ENCODE assay signal across 20 cellular contexts in genomic region chr6:30317913-30318589, GRCh38. TPM values are rescaled to one million over a fixed set of nuclear protein-coding genes. Genes with fewer than 3 reads are reported as not detected.
DNase-seq lines count a peak whose midpoint lies in the region; ATAC-seq, FAIRE-seq and TF ChIP-seq lines count a peak whose summit lies in the region.
"Had no signal": no experiment of that assay in that cellular context is flagged by ENCODE, and none has a peak within 500 bp of the region (broad histone marks: within the 10 kb centered on the region; RNA-seq: fewer than 3 reads in every experiment).

No MANE protein-coding gene starts in this region.

- TF ChIP-seq EP300 in HepG2 (IDR thresholded peaks at IDR 0.05; ENCODE audit: low read depth in 2 of 2, low read length in 2 of 2) (no peak), HepG2 (CRISPR knock-in tag; IDR thresholded peaks at IDR 0.05; ENCODE audit: borderline replicate concordance) (no peak)

- TF ChIP-seq POLR2A in HepG2 (IDR thresholded peaks at IDR 0.05; ENCODE audit: insufficient read depth in 1 of 2, low read depth in 2 of 2, low read length in 2 of 2), result no peak
- no peak for TF ChIP-seq POLR2A in right lobe of liver (IDR thresholded peaks at IDR 0.05)
- no peak for TF ChIP-seq POLR2A in endothelial cell of umbilical vein (IDR thresholded peaks at IDR 0.05; ENCODE audit: low read depth, low read length)

- peaks cover 16 to 69% of the 10 kb centered on the region in 2 experiments for H3K36me3 ChIP-seq in HepG2 (replicated peaks in 1 of 2; ENCODE audit: control insufficient read depth in 1 of 2, insufficient read depth in 2 of 2, low read length in 2 of 2)
- H3K36me3 ChIP-seq in right lobe of liver, result peaks cover 0 to 13% (median 0%) of the 10 kb centered on the region in 4 donors
- peaks cover 0 to 4% of the 10 kb centered on the region in 2 experiments for H3K36me3 ChIP-seq in endothelial cell of umbilical vein (ENCODE audit: control insufficient read depth in 2 of 2, extremely low read depth in 1 of 2, insufficient read depth in 2 of 2, low read length in 2 of 2)
- peaks cover 7% of the 10 kb centered on the region for H3K36me3 ChIP-seq in thymus (ENCODE audit: control insufficient read depth, insufficient read depth)
- H3K36me3 ChIP-seq: ovary had no signal

- FAIRE-seq in HepG2 (lab: Jason Lieb, UNC), result no peak
- FAIRE-seq in endothelial cell of umbilical vein (lab: Jason Lieb, UNC), result peak; percentile 47
- FAIRE-seq: colon had no signal

- H2AFZ ChIP-seq in HepG2 (ENCODE audit: low read length), result no peak overlapping the region
- no peak overlapping the region for H2AFZ ChIP-seq in endothelial cell of umbilical vein (ENCODE audit: low read depth, low read length)

- BruUV-seq in HepG2 (replicated peaks; lab: Mats Ljungman, UMichigan) (no TSS peak), endothelial cell of umbilical vein (replicated peaks; lab: Mats Ljungman, UMichigan) (no TSS peak)

- H4K20me1 ChIP-seq in HepG2 (ENCODE audit: insufficient read depth, low read length), result peaks cover 57% of the 10 kb centered on the region
- peaks cover 17% of the 10 kb centered on the region for H4K20me1 ChIP-seq in endothelial cell of umbilical vein (replicated peaks; ENCODE audit: control insufficient read depth, extremely low read depth, insufficient read depth, low read length)

- ATAC-seq in HepG2 (no peak), right lobe of liver (no peak), GM18867 (IDR thresholded peaks at IDR 0.05; ENCODE audit: unreplicated experiment) (no peak)
- ATAC-seq: body of pancreas; heart left ventricle; left ventricle myocardium superior; sciatic nerve; stimulated activated memory B cell treated with anti-CD40 and anti-IgM and Interleukin-4, amounts not matched to agents 10 μg/mL and 1 μg/mL and 100 μg/mL, for 72 hours had no signal

- CTCF ChIA-PET in HepG2 (lab: Yijun Ruan, JAX; ENCODE audit: low intra/inter-chr PET ratio, low total read pairs), result no interaction called here
- CTCF ChIA-PET in activated CD4-positive, alpha-beta memory T cell treated with anti-CD3 and anti-CD28 coated beads for 36 hours (lab: Charles Lee), result no interaction called here
- CTCF ChIA-PET in endothelial cell of umbilical vein (lab: Charles Lee), result no interaction called here

- H3K36me3 Mint-ChIP-seq in activated CD4-positive, alpha-beta memory T cell treated with anti-CD3 and anti-CD28 coated beads for 36 hours, result peaks cover 45% of the 10 kb centered on the region

- H3K79me2 ChIP-seq in HepG2 (ENCODE audit: insufficient read depth, low read length) (peaks cover 97% of the 10 kb centered on the region), endothelial cell of umbilical vein (ENCODE audit: control insufficient read depth, insufficient read depth, low read length) (peaks cover 89% of the 10 kb centered on the region)

- no peak overlapping the region for H3K4me2 ChIP-seq in HepG2 (ENCODE audit: low read depth, low read length)
- H3K4me2 ChIP-seq in endothelial cell of umbilical vein (ENCODE audit: insufficient read depth, low read length), result no peak overlapping the region

- 97% methylated on average over 6 of the region's 6 CpGs for WGBS in HepG2 (ENCODE audit: low lambda C conversion rate)
- WGBS in right lobe of liver (ENCODE audit: insufficient coverage, low coverage, low lambda C conversion rate, missing lambda C conversion rate), result 62% methylated on average over 5 of the region's 6 CpGs
- WGBS in thymus, result 64% methylated on average over 6 of the region's 6 CpGs

- TF ChIP-seq RAD21 in HepG2 (CRISPR knock-in tag; IDR thresholded peaks at IDR 0.05), result no peak

- H3K4me3 ChIP-seq in HepG2 (replicated peaks in 1 of 3; ENCODE audit: insufficient read depth in 1 of 3, low read depth in 2 of 3, low read length in 3 of 3), result no peak overlapping the region
- H3K4me3 ChIP-seq in right lobe of liver, result no peak overlapping the region
- H3K4me3 ChIP-seq in endothelial cell of umbilical vein (replicated peaks in 1 of 3; ENCODE audit: insufficient read depth in 1 of 3, low read depth in 1 of 3, low read length in 3 of 3), result no peak overlapping the region
- no peak overlapping the region for H3K4me3 ChIP-seq in thymus (ENCODE audit: low read length)
- H3K4me3 ChIP-seq: body of pancreas, heart left ventricle, ovary, tibial nerve had no signal

- no peaks in the 10 kb centered on the region for H3K9me3 ChIP-seq in HepG2 (ENCODE audit: low read length)
- H3K9me3 ChIP-seq in right lobe of liver, result no peaks in the 10 kb centered on the region
- H3K9me3 ChIP-seq in endothelial cell of umbilical vein (replicated peaks; ENCODE audit: control insufficient read depth, insufficient read depth, low read length), result no peaks in the 10 kb centered on the region
- no peaks in the 10 kb centered on the region for H3K9me3 ChIP-seq in thymus (ENCODE audit: control insufficient read depth)
- H3K9me3 ChIP-seq: body of pancreas, heart left ventricle, ovary, tibial nerve had no signal

- peak overlapping the region; percentile 53 for H3K27ac Mint-ChIP-seq in activated CD4-positive, alpha-beta memory T cell treated with anti-CD3 and anti-CD28 coated beads for 36 hours
- H3K27ac Mint-ChIP-seq: stimulated activated memory B cell treated with anti-CD40 and anti-IgM and Interleukin-4, amounts not matched to agents 10 μg/mL and 1 μg/mL and 100 μg/mL, for 72 hours had no signal

- peaks cover 61% of the 10 kb centered on the region for H3K4me1 Mint-ChIP-seq in activated CD4-positive, alpha-beta memory T cell treated with anti-CD3 and anti-CD28 coated beads for 36 hours (ENCODE audit: low read depth)

- in situ Hi-C loops in HepG2 (cut with HindIII; ENCODE audit: extremely low pct_ligation_motif_present, low pct_unique_long_range_greater_than_20kb), result no loop called here

- intact Hi-C loops in HepG2 (cut with micrococcal nuclease; ENCODE audit: unreplicated experiment), result no loop called here
- intact Hi-C loops in right lobe of liver (cut with DNase I), result no loop called here
- intact Hi-C loops in activated CD4-positive, alpha-beta memory T cell treated with anti-CD3 and anti-CD28 coated beads for 36 hours (cut with micrococcal nuclease), result no loop called here
- intact Hi-C loops in endothelial cell of umbilical vein (cut with micrococcal nuclease), result no loop called here

- no peak for TF ChIP-seq CTCF in HepG2 (CRISPR knock-in tag; IDR thresholded peaks at IDR 0.05)
- no peak for TF ChIP-seq CTCF in right lobe of liver (IDR thresholded peaks at IDR 0.05)
- TF ChIP-seq CTCF in endothelial cell of umbilical vein (IDR thresholded peaks at IDR 0.05; ENCODE audit: extremely low read depth in 1 of 2, insufficient read depth in 1 of 2, low read depth in 1 of 2, low read length in 2 of 2), result no peak

- H3K27me3 ChIP-seq in HepG2 (ENCODE audit: control insufficient read depth in 1 of 2, insufficient read depth in 2 of 2, low read length in 2 of 2), result no peaks in the 10 kb centered on the region
- no peaks in the 10 kb centered on the region for H3K27me3 ChIP-seq in right lobe of liver
- no peaks in the 10 kb centered on the region for H3K27me3 ChIP-seq in endothelial cell of umbilical vein (ENCODE audit: control insufficient read depth in 2 of 2, insufficient read depth in 2 of 2, low read length in 2 of 2)
- no peaks in the 10 kb centered on the region for H3K27me3 ChIP-seq in thymus (ENCODE audit: control insufficient read depth, insufficient read depth)
- H3K27me3 ChIP-seq: body of pancreas, heart left ventricle, ovary, tibial nerve had no signal

- H3K9ac ChIP-seq in HepG2 (ENCODE audit: insufficient read depth, low read depth, low read length), result no peak overlapping the region
- no peak overlapping the region for H3K9ac ChIP-seq in endothelial cell of umbilical vein (replicated peaks; ENCODE audit: extremely low read depth, insufficient read depth, low read length)

- H3K27ac ChIP-seq in HepG2 (ENCODE audit: extremely low read length, insufficient read depth, low read length), result no peak overlapping the region
- no peak overlapping the region for H3K27ac ChIP-seq in right lobe of liver
- no peak overlapping the region for H3K27ac ChIP-seq in endothelial cell of umbilical vein (ENCODE audit: insufficient read depth, low read depth, low read length)
- H3K27ac ChIP-seq in thymus (ENCODE audit: low read depth), result peak overlapping the region; percentile 34
- H3K27ac ChIP-seq: body of pancreas, heart left ventricle, ovary, tibial nerve had no signal

- DNase-seq in HepG2 (ENCODE audit: low spot score) (no peak), right lobe of liver (no peak), endothelial cell of umbilical vein (ENCODE audit: low read depth, low spot score) (no peak), amygdala (lab: John Stamatoyannopoulos, UW) (no peak), NCI-H345 (lab: John Stamatoyannopoulos, UW) (no peak)
- DNase-seq in activated CD4-positive, alpha-beta memory T cell treated with anti-CD3 and anti-CD28 coated beads for 36 hours, result no peak
- DNase-seq: activated CD8-positive, alpha-beta memory T cell treated with anti-CD3 and anti-CD28 coated beads for 24 hours; body of pancreas; heart left ventricle; left ventricle myocardium superior; NCI-H1105 treated with DMSO at 0.1 percent for 48 hours; NCI-H2107; NCI-H69; ovary had no signal

- no peaks in the 10 kb centered on the region for H3K9me1 ChIP-seq in endothelial cell of umbilical vein (replicated peaks; ENCODE audit: control insufficient read depth, extremely low read depth, insufficient read depth, low read length)

- peaks cover 3% of the 10 kb centered on the region for H3K9me3 Mint-ChIP-seq in activated CD4-positive, alpha-beta memory T cell treated with anti-CD3 and anti-CD28 coated beads for 36 hours
- H3K9me3 Mint-ChIP-seq: stimulated activated memory B cell treated with anti-CD40 and anti-IgM and Interleukin-4, amounts not matched to agents 10 μg/mL and 1 μg/mL and 100 μg/mL, for 72 hours had no signal

- no peaks in the 10 kb centered on the region for H3K27me3 Mint-ChIP-seq in activated CD4-positive, alpha-beta memory T cell treated with anti-CD3 and anti-CD28 coated beads for 36 hours
- H3K27me3 Mint-ChIP-seq: stimulated activated memory B cell treated with anti-CD40 and anti-IgM and Interleukin-4, amounts not matched to agents 10 μg/mL and 1 μg/mL and 100 μg/mL, for 72 hours had no signal

- POLR2A ChIA-PET in HepG2 (lab: Yijun Ruan, JAX) (interaction anchor here (1.7 kb wide), 1 partner anchor 8 kb away, joined by 7 read pairs; the partner anchor contains the start of gene TRIM39), endothelial cell of umbilical vein (lab: Charles Lee) (no interaction called here)
- POLR2A ChIA-PET in activated CD4-positive, alpha-beta memory T cell treated with anti-CD3 and anti-CD28 coated beads for 36 hours (lab: Charles Lee), result interaction anchor here (0.5 to 0.6 kb wide), 2 partner anchors 9 to 1214 kb away, joined by 3 read pairs; no protein-coding TSS in a partner anchor

- dilution Hi-C loops in endothelial cell of umbilical vein (cut with MboI; ENCODE audit: extremely low pct_ligation_motif_present, low sequenced_read_pairs), result no loop called here

- peak overlapping the region; percentile 15 for H3K4me3 Mint-ChIP-seq in activated CD4-positive, alpha-beta memory T cell treated with anti-CD3 and anti-CD28 coated beads for 36 hours
- H3K4me3 Mint-ChIP-seq: stimulated activated memory B cell treated with anti-CD40 and anti-IgM and Interleukin-4, amounts not matched to agents 10 μg/mL and 1 μg/mL and 100 μg/mL, for 72 hours had no signal

- H3K4me1 ChIP-seq in HepG2 (ENCODE audit: insufficient read depth, low read length) (peaks cover 42% of the 10 kb centered on the region), right lobe of liver (peaks cover 0 to 2% (median 0%) of the 10 kb centered on the region in 4 donors), endothelial cell of umbilical vein (ENCODE audit: control insufficient read depth, extremely low read depth, insufficient read depth, low read length) (no peaks in the 10 kb centered on the region), thymus (ENCODE audit: control insufficient read depth, insufficient read depth, low read length) (no peaks in the 10 kb centered on the region)

RNA-seq across cellular contexts. Expression of gene TRIM39, which starts 8.7 kb away (rescaled TPM):
- total RNA-seq in HepG2 (2016; rRNA removed; fragmentation: Illumina TruSeq; extraction: Trizol) (13.8 and 14.6 TPM in 2 replicates), right lobe of liver (1 to 10 TPM; 3.3 to 7.5 (median 5.7) TPM), endothelial cell of umbilical vein (13.1 and 13.5 TPM in 2 replicates)
- 3.1 and 5.0 TPM in 2 replicates for total RNA-seq in HepG2 (2016; cell fraction: cytosol; rRNA removed; fragmentation: Illumina TruSeq; extraction: Trizol; ENCODE audit: low read depth)
- total RNA-seq in HepG2 (2016; cell fraction: insoluble cytoplasmic fraction; rRNA removed; fragmentation: Illumina TruSeq; extraction: Trizol), result 12.0 and 15.3 TPM in 2 replicates
- 11.0 and 12.4 TPM in 2 replicates for total RNA-seq in HepG2 (2016; cell fraction: membrane; rRNA removed; fragmentation: Illumina TruSeq; extraction: Trizol)
- 12.2 and 14.1 TPM in 2 replicates for total RNA-seq in HepG2 (2016; cell fraction: nucleus; rRNA removed; fragmentation: Illumina TruSeq; extraction: Trizol)
- polyA plus RNA-seq in HepG2 (2011; rRNA removed) (7.7 and 8.6 TPM in 2 replicates), endothelial cell of umbilical vein (5.6 TPM in 2 replicates), thymus (12.7 TPM)
- 5.6 and 5.9 TPM in 2 replicates for polyA plus RNA-seq in HepG2 (2011; cell fraction: cytosol; rRNA removed)
- polyA plus RNA-seq in HepG2 (2011; cell fraction: nucleus; rRNA removed), result 22.1 and 24.6 TPM in 2 replicates
- polyA plus RNA-seq in HepG2 (2012), result 7.8 and 8.9 TPM in 2 replicates
- 2.3 and 3.1 TPM in 2 replicates for polyA plus RNA-seq in HepG2 (2016; cell fraction: cytosol; fragmentation: Illumina TruSeq; extraction: Trizol; ENCODE audit: low read depth)
- 9.9 and 11.6 TPM in 2 replicates for polyA plus RNA-seq in HepG2 (2016; cell fraction: insoluble cytoplasmic fraction; fragmentation: Illumina TruSeq; extraction: Trizol; ENCODE audit: low read depth)
- 6.6 and 8.4 TPM in 2 replicates for polyA plus RNA-seq in HepG2 (2016; cell fraction: membrane; fragmentation: Illumina TruSeq; extraction: Trizol; ENCODE audit: low read depth)
- 26.6 and 28.1 TPM in 2 replicates for polyA plus RNA-seq in HepG2 (2016; cell fraction: nucleus; fragmentation: Illumina TruSeq; extraction: Trizol; ENCODE audit: insufficient read depth, low read depth)
- 7.8 and 11.9 TPM in 2 replicates for polyA minus RNA-seq in HepG2 (2011; rRNA and poly(A)+ RNA removed; ENCODE audit: low replicate concordance)
- polyA minus RNA-seq in HepG2 (2011; cell fraction: cytosol; rRNA and poly(A)+ RNA removed), result 6.3 and 7.6 TPM in 2 replicates
- polyA minus RNA-seq in HepG2 (2011; cell fraction: nucleus; rRNA and poly(A)+ RNA removed), result 13.6 and 16.1 TPM in 2 replicates
- total RNA-seq in activated CD4-positive, alpha-beta memory T cell treated with anti-CD3 and anti-CD28 coated beads for 36 hours, result 10 to 100 TPM; 13.7 to 15.6 TPM
- polyA plus RNA-seq in endothelial cell of umbilical vein (2011; cell fraction: cytosol; rRNA removed), result 6.3 and 7.2 TPM in 2 replicates
- polyA plus RNA-seq in endothelial cell of umbilical vein (2011; cell fraction: nucleus; rRNA removed), result 23.5 and 27.6 TPM in 2 replicates
- polyA plus RNA-seq in endothelial cell of umbilical vein (2012), result 8.8 and 9.6 TPM in 2 replicates
- 9.4 and 14.2 TPM in 2 replicates for polyA minus RNA-seq in endothelial cell of umbilical vein
- 6.3 TPM for polyA minus RNA-seq in endothelial cell of umbilical vein (2011; cell fraction: cytosol; rRNA and poly(A)+ RNA removed)
- polyA minus RNA-seq in endothelial cell of umbilical vein (2011; cell fraction: nucleus; rRNA and poly(A)+ RNA removed), result 8.9 and 10.2 TPM in 2 replicates

RNA-seq across cellular contexts. Expression of gene RPP21, which starts 26.9 kb away (rescaled TPM):
- total RNA-seq in HepG2 (2016; rRNA removed; fragmentation: Illumina TruSeq; extraction: Trizol) (38.4 and 53.1 TPM in 2 replicates), right lobe of liver (10 to 100 TPM; 13.8 to 49.5 (median 16.3) TPM), endothelial cell of umbilical vein (35.0 and 35.3 TPM in 2 replicates)
- 23.8 and 29.3 TPM in 2 replicates for total RNA-seq in HepG2 (2016; cell fraction: cytosol; rRNA removed; fragmentation: Illumina TruSeq; extraction: Trizol; ENCODE audit: low read depth)
- total RNA-seq in HepG2 (2016; cell fraction: insoluble cytoplasmic fraction; rRNA removed; fragmentation: Illumina TruSeq; extraction: Trizol), result 41.8 and 52.5 TPM in 2 replicates
- 23.7 and 25.5 TPM in 2 replicates for total RNA-seq in HepG2 (2016; cell fraction: membrane; rRNA removed; fragmentation: Illumina TruSeq; extraction: Trizol)
- total RNA-seq in HepG2 (2016; cell fraction: nucleus; rRNA removed; fragmentation: Illumina TruSeq; extraction: Trizol), result 26.2 and 34.9 TPM in 2 replicates
- polyA plus RNA-seq in HepG2 (2011; rRNA removed) (72.3 and 88.4 TPM in 2 replicates), endothelial cell of umbilical vein (101 and 167 TPM in 2 replicates), thymus (76.2 TPM)
- polyA plus RNA-seq in HepG2 (2011; cell fraction: cytosol; rRNA removed), result 68.5 and 146 TPM in 2 replicates
- polyA plus RNA-seq in HepG2 (2011; cell fraction: nucleus; rRNA removed), result 170 and 172 TPM in 2 replicates
- 51.6 and 70.9 TPM in 2 replicates for polyA plus RNA-seq in HepG2 (2012)
- polyA plus RNA-seq in HepG2 (2016; cell fraction: cytosol; fragmentation: Illumina TruSeq; extraction: Trizol; ENCODE audit: low read depth), result 46.1 and 56.4 TPM in 2 replicates
- 66.2 and 74.5 TPM in 2 replicates for polyA plus RNA-seq in HepG2 (2016; cell fraction: insoluble cytoplasmic fraction; fragmentation: Illumina TruSeq; extraction: Trizol; ENCODE audit: low read depth)
- 42.2 and 48.9 TPM in 2 replicates for polyA plus RNA-seq in HepG2 (2016; cell fraction: membrane; fragmentation: Illumina TruSeq; extraction: Trizol; ENCODE audit: low read depth)
- polyA plus RNA-seq in HepG2 (2016; cell fraction: nucleus; fragmentation: Illumina TruSeq; extraction: Trizol; ENCODE audit: insufficient read depth, low read depth), result 94.8 and 101 TPM in 2 replicates
- 18.2 and 24.8 TPM in 2 replicates for polyA minus RNA-seq in HepG2 (2011; rRNA and poly(A)+ RNA removed; ENCODE audit: low replicate concordance)
- polyA minus RNA-seq in HepG2 (2011; cell fraction: cytosol; rRNA and poly(A)+ RNA removed), result 15.3 and 17.1 TPM in 2 replicates
- polyA minus RNA-seq in HepG2 (2011; cell fraction: nucleus; rRNA and poly(A)+ RNA removed), result 8.4 and 9.3 TPM in 2 replicates
- 10 to 100 TPM; 34.6 to 38.3 TPM for total RNA-seq in activated CD4-positive, alpha-beta memory T cell treated with anti-CD3 and anti-CD28 coated beads for 36 hours
- polyA plus RNA-seq in endothelial cell of umbilical vein (2011; cell fraction: cytosol; rRNA removed), result 62.5 and 73.8 TPM in 2 replicates
- 38.4 and 48.0 TPM in 2 replicates for polyA plus RNA-seq in endothelial cell of umbilical vein (2011; cell fraction: nucleus; rRNA removed)
- 33.0 and 45.8 TPM in 2 replicates for polyA plus RNA-seq in endothelial cell of umbilical vein (2012)
- polyA minus RNA-seq in endothelial cell of umbilical vein, result 8.1 and 18.2 TPM in 2 replicates
- 23.9 TPM for polyA minus RNA-seq in endothelial cell of umbilical vein (2011; cell fraction: cytosol; rRNA and poly(A)+ RNA removed)
- polyA minus RNA-seq in endothelial cell of umbilical vein (2011; cell fraction: nucleus; rRNA and poly(A)+ RNA removed), result 6.4 and 9.2 TPM in 2 replicates
